ENCODE assay signal across 35 cellular contexts in genomic region chr10:131422731-131423130, GRCh38.
DNase-seq lines count a peak whose midpoint lies in the region; ATAC-seq, FAIRE-seq and TF ChIP-seq lines count a peak whose summit lies in the region.
"Had no signal": no experiment of that assay in that cellular context is flagged by ENCODE, and none has a peak within 500 bp of the region (broad histone marks: within the 10 kb centered on the region; RNA-seq: fewer than 3 reads in every experiment).

No MANE protein-coding gene starts in this region.

- H3K27ac ChIP-seq in kidney (ENCODE audit: low read depth in 2 of 2, low read length in 2 of 2) (no peak overlapping the region), spleen (no peak overlapping the region), upper lobe of right lung (no peak overlapping the region), OCI-LY7 (ENCODE audit: low read depth, low read length, poor library complexity, severe bottlenecking) (no peak overlapping the region)
- H3K27ac ChIP-seq: 22Rv1; A549; BLaER1; BLaER1 treated with 17β-estradiol and CSF1 and Interleukin-3, amounts not matched to agents 10 nM and 100 nM; C4-2B had no signal

- no peak overlapping the region for H2AFZ ChIP-seq in OCI-LY7 (ENCODE audit: low read length)

- DNase-seq in kidney (peak; percentile 44), posterior vena cava (ENCODE audit: low spot score) (peak; percentile 62), spleen (peak; percentile 69), upper lobe of right lung (peak; percentile 39), OCI-LY7 (ENCODE audit: low spot score) (no peak)
- DNase-seq: 8988T; ACHN; AML-193; BE2C; C1 segment of cervical spinal cord; Caco-2; Calu3; CD4-positive, alpha-beta memory T cell; CD4-positive, alpha-beta T cell; CD4-positive, CD25-positive, alpha-beta regulatory T cell; CD8-positive, alpha-beta memory T cell; CD8-positive, alpha-beta T cell; COR-L47; DMS 273 treated with DMSO at 0.1 percent for 48 hours; DMS153; DMS53; DMS79; DMS79 treated with DMSO at 0.1 percent for 48 hours; DND-41; EL had no signal

- H3K4me2 ChIP-seq in OCI-LY7 (ENCODE audit: low read length): no peak overlapping the region
- H3K4me2 ChIP-seq: A549; BLaER1; BLaER1 treated with 17β-estradiol and CSF1 and Interleukin-3, amounts not matched to agents 10 nM and 100 nM had no signal

- TF ChIP-seq POLR2A in spleen (IDR thresholded peaks at IDR 0.05): no peak

- CTCF ChIA-PET in OCI-LY7 (lab: Charles Lee; ENCODE audit: unreplicated experiment): no interaction called here

- ATAC-seq in upper lobe of right lung (no peak), GM21529 (IDR thresholded peaks at IDR 0.05; ENCODE audit: unreplicated experiment) (no peak), HG02938 (IDR thresholded peaks at IDR 0.05; ENCODE audit: unreplicated experiment) (no peak), esophagus mucosa (no peak)
- ATAC-seq: A549; CD8-positive, alpha-beta T cell had no signal

- no peaks in the 10 kb centered on the region for H3K9me2 ChIP-seq in OCI-LY7 (ENCODE audit: insufficient read depth, low read length)

- intact Hi-C loops in kidney (cut with DNase I) (no loop called here), posterior vena cava (cut with DNase I) (no loop called here), spleen (cut with DNase I; ENCODE audit: low total_unique reads) (no loop called here), upper lobe of right lung (cut with DNase I) (no loop called here), OCI-LY7 (cut with micrococcal nuclease; ENCODE audit: unreplicated experiment) (no loop called here)

- no peaks in the 10 kb centered on the region for H3K4me1 ChIP-seq in kidney (ENCODE audit: control insufficient read depth in 1 of 2, insufficient read depth in 1 of 2, low read depth in 1 of 2, low read length in 2 of 2)
- H3K4me1 ChIP-seq in spleen: peaks cover 0 to 35% (median 8%) of the 10 kb centered on the region in 6 donors
- H3K4me1 ChIP-seq in upper lobe of right lung: no peaks in the 10 kb centered on the region
- no peaks in the 10 kb centered on the region for H3K4me1 ChIP-seq in OCI-LY7 (ENCODE audit: insufficient read depth, low read length, poor library complexity, severe bottlenecking)
- H3K4me1 ChIP-seq: A549, BE2C, Caco-2 had no signal

- H3K27me3 ChIP-seq in spleen (replicated peaks in 1 of 7) (no peaks in the 10 kb centered on the region), upper lobe of right lung (peaks cover 7% of the 10 kb centered on the region)
- H3K27me3 ChIP-seq: BE2C; BLaER1; BLaER1 treated with 17β-estradiol and CSF1 and Interleukin-3, amounts not matched to agents 10 nM and 100 nM had no signal

- no peak overlapping the region for H3K4me3 ChIP-seq in kidney (ENCODE audit: low read length in 2 of 2)
- H3K4me3 ChIP-seq in spleen: no peak overlapping the region
- no peak overlapping the region for H3K4me3 ChIP-seq in upper lobe of right lung
- no peak overlapping the region for H3K4me3 ChIP-seq in OCI-LY7 (ENCODE audit: low read depth, low read length, poor library complexity, severe bottlenecking)
- H3K4me3 ChIP-seq: A549; BLaER1; BLaER1 treated with 17β-estradiol and CSF1 and Interleukin-3, amounts not matched to agents 10 nM and 100 nM had no signal

- 89 to 94% (median 90%) methylated on average over 7 to 10 of the region's 10 CpGs for whole genome bisulfite sequencing in spleen, 5 donors

- H3K9ac ChIP-seq in kidney (ENCODE audit: low read length in 2 of 2): no peak overlapping the region
- H3K9ac ChIP-seq: BLaER1; BLaER1 treated with 17β-estradiol and CSF1 and Interleukin-3, amounts not matched to agents 10 nM and 100 nM had no signal

- no peaks in the 10 kb centered on the region for H4K20me1 ChIP-seq in OCI-LY7 (ENCODE audit: insufficient read depth, low read length)
- H4K20me1 ChIP-seq: BLaER1; BLaER1 treated with 17β-estradiol and CSF1 and Interleukin-3, amounts not matched to agents 10 nM and 100 nM had no signal

- H3K79me2 ChIP-seq in OCI-LY7 (ENCODE audit: insufficient read depth, low read depth, low read length): no peaks in the 10 kb centered on the region

- FAIRE-seq in kidney (lab: Jason Lieb, UNC): no peak
- FAIRE-seq: A204.1, A549, D721Med had no signal

- BruUV-seq in OCI-LY7 (replicated peaks; lab: Mats Ljungman, UMichigan): no TSS peak

- POLR2A ChIA-PET in OCI-LY7 (lab: Charles Lee): no interaction called here

- no peak for TF ChIP-seq CTCF in kidney (IDR thresholded peaks at IDR 0.05; ENCODE audit: borderline replicate concordance, extremely low read depth, insufficient read depth)
- no peak for TF ChIP-seq CTCF in spleen (IDR thresholded peaks at IDR 0.05 in 8 of 11, conservative IDR thresholded peaks at IDR 0.05 in 3 of 11)
- TF ChIP-seq CTCF in upper lobe of right lung (IDR thresholded peaks at IDR 0.05): no peak
- no peak for TF ChIP-seq CTCF in OCI-LY7 (conservative IDR thresholded peaks at IDR 0.05; ENCODE audit: low read length)

- H3K9me3 ChIP-seq in kidney (ENCODE audit: control insufficient read depth in 1 of 2, low read length in 2 of 2): no peaks in the 10 kb centered on the region
- H3K9me3 ChIP-seq in spleen: no peaks in the 10 kb centered on the region
- H3K9me3 ChIP-seq in upper lobe of right lung: no peaks in the 10 kb centered on the region
- H3K9me3 ChIP-seq in OCI-LY7 (ENCODE audit: low read length): no peaks in the 10 kb centered on the region
- H3K9me3 ChIP-seq: A549, BE2C, BLaER1, Caco-2 had no signal

- H3K36me3 ChIP-seq in kidney (ENCODE audit: control insufficient read depth in 1 of 2, insufficient read depth in 2 of 2, low read length in 2 of 2) (no peaks in the 10 kb centered on the region), spleen (no peaks in the 10 kb centered on the region), upper lobe of right lung (no peaks in the 10 kb centered on the region), OCI-LY7 (ENCODE audit: insufficient read depth, low read length) (no peaks in the 10 kb centered on the region)
- H3K36me3 ChIP-seq: BE2C; BLaER1; BLaER1 treated with 17β-estradiol and CSF1 and Interleukin-3, amounts not matched to agents 10 nM and 100 nM had no signal
